ENCODE assay signal across 1 cellular context in the genomic region with DNA sequence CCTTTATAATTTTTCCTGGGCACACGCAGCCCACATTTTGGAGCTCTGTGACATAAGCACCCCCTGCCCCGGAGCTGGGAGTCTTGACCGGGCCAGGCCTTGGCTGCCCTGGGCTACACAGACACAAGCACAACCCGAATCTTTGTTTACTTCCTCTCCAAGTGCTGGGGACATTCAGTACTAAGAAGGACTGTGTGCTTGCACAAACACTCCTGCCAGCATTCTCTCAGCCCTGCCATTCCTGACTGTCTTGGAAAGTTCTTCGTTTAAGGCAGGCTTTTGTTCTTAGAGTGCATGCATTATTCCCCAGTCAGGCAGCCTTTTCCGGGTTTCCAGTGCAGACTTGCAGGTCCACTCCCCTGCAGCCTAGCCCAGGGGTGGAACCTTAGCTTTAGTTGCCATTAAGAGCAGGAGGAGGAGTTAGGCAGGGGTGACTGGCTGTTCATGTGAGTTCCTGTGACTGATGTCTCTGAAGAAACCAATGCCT.
TF ChIP-seq lines count a peak whose summit lies in the region.

No MANE protein-coding gene starts in this region.

TF ChIP-seq in WTC11, 78 proteins besides CTCF, POLR2A, EP300 and RAD21 (continued from another document):
- TF ChIP-seq, protein P1, sequence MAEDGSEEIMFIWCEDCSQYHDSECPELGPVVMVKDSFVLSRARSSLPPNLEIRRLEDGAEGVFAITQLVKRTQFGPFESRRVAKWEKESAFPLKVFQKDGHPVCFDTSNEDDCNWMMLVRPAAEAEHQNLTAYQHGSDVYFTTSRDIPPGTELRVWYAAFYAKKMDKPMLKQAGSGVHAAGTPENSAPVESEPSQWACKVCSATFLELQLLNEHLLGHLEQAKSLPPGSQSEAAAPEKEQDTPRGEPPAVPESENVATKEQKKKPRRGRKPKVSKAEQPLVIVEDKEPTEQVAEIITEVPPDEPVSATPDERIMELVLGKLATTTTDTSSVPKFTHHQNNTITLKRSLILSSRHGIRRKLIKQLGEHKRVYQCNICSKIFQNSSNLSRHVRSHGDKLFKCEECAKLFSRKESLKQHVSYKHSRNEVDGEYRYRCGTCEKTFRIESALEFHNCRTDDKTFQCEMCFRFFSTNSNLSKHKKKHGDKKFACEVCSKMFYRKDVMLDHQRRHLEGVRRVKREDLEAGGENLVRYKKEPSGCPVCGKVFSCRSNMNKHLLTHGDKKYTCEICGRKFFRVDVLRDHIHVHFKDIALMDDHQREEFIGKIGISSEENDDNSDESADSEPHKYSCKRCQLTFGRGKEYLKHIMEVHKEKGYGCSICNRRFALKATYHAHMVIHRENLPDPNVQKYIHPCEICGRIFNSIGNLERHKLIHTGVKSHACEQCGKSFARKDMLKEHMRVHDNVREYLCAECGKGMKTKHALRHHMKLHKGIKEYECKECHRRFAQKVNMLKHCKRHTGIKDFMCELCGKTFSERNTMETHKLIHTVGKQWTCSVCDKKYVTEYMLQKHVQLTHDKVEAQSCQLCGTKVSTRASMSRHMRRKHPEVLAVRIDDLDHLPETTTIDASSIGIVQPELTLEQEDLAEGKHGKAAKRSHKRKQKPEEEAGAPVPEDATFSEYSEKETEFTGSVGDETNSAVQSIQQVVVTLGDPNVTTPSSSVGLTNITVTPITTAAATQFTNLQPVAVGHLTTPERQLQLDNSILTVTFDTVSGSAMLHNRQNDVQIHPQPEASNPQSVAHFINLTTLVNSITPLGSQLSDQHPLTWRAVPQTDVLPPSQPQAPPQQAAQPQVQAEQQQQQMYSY (CRISPR knock-in tag; IDR thresholded peaks at IDR 0.05) = peak; percentile 27; the same call in 1 of the 2 replicates
